11 cellular contexts compared by ENCODE assay signal in genomic region chr1:63730211-63730610, GRCh38. TPM values are rescaled to one million over a fixed set of nuclear protein-coding genes. Genes with fewer than 3 reads are reported as not detected.
DNase-seq lines count a peak whose midpoint lies in the region; ATAC-seq and TF ChIP-seq lines count a peak whose summit lies in the region.
"Had no signal": no experiment of that assay in that cellular context is flagged by ENCODE, and none has a peak within 500 bp of the region (broad histone marks: within the 10 kb centered on the region; RNA-seq: fewer than 3 reads in every experiment).

No MANE protein-coding gene starts in this region.

- H3K36me3 ChIP-seq in tibial artery (no peaks in the 10 kb centered on the region), Karpas-422 (ENCODE audit: insufficient read depth, low read length) (no peaks in the 10 kb centered on the region)

- H3K4me3 ChIP-seq in tibial artery (no peak overlapping the region), Karpas-422 (ENCODE audit: low read length) (no peak overlapping the region)
- H3K4me3 ChIP-seq: skin epidermis had no signal

- H2AFZ ChIP-seq in Karpas-422 (ENCODE audit: low read length), result no peak overlapping the region

- ATAC-seq in foreskin keratinocyte, result no peak

- no peaks in the 10 kb centered on the region for H4K20me1 ChIP-seq in Karpas-422 (ENCODE audit: insufficient read depth, low read depth, low read length)

- H3K27ac ChIP-seq in tibial artery (peak overlapping the region; percentile 20 to 35), Karpas-422 (ENCODE audit: low read length) (no peak overlapping the region), foreskin keratinocyte (no peak overlapping the region)

- H3K4me2 ChIP-seq in Karpas-422 (ENCODE audit: low read depth, low read length, poor library complexity, severe bottlenecking), result no peak overlapping the region

- intact Hi-C loops in tibial artery (cut with DNase I; ENCODE audit: low total_unique reads), result no loop called here

- peaks cover 0 to 19% (median 3%) of the 10 kb centered on the region in 4 donors for H3K4me1 ChIP-seq in tibial artery
- H3K4me1 ChIP-seq in Karpas-422 (ENCODE audit: low read length), result no peaks in the 10 kb centered on the region
- peaks cover 22% of the 10 kb centered on the region for H3K4me1 ChIP-seq in foreskin keratinocyte

- no peaks in the 10 kb centered on the region for H3K27me3 ChIP-seq in tibial artery
- no peaks in the 10 kb centered on the region for H3K27me3 ChIP-seq in Karpas-422 (ENCODE audit: low read length)
- no peaks in the 10 kb centered on the region for H3K27me3 ChIP-seq in foreskin keratinocyte

- H3K9ac ChIP-seq in Karpas-422 (ENCODE audit: low read length), result no peak overlapping the region

- DNase-seq in SKM-1 treated with dmso at 0.1 percent for 144 hours (lab: John Stamatoyannopoulos, UW; ENCODE audit: unreplicated experiment) (peak; percentile 19), SKM-1 (lab: John Stamatoyannopoulos, UW; ENCODE audit: unreplicated experiment) (no peak), NCI-H69 (lab: John Stamatoyannopoulos, UW) (peak; percentile 30), glomerular visceral epithelial cell (ENCODE audit: extremely low spot score) (peak; percentile 53), tibial artery (no peak), Karpas-422 (no peak), NCI-H146 treated with DMSO at 0.1 percent for 48 hours (lab: John Stamatoyannopoulos, UW; ENCODE audit: unreplicated experiment) (no peak), foreskin keratinocyte (no peak)
- DNase-seq: activated B cell treated with CpG ODN at 0.5 μM for 24 hours, NCI-H187 had no signal

- no peaks in the 10 kb centered on the region for H3K79me2 ChIP-seq in Karpas-422 (ENCODE audit: low read length)

- no peaks in the 10 kb centered on the region for H3K9me2 ChIP-seq in Karpas-422 (replicated peaks; ENCODE audit: insufficient read depth, low read length)

- H3K9me3 ChIP-seq in tibial artery, result no peaks in the 10 kb centered on the region
- H3K9me3 ChIP-seq in Karpas-422 (ENCODE audit: low read length), result no peaks in the 10 kb centered on the region

- TF ChIP-seq CTCF in tibial artery (IDR thresholded peaks at IDR 0.05) (no peak), foreskin keratinocyte (conservative IDR thresholded peaks at IDR 0.05) (no peak)

RNA-seq across cellular contexts. Expression of gene ROR1, which starts 43.6 kb away (rescaled TPM):
- not detected in 2 replicates for total RNA-seq in Karpas-422 (2014; rRNA removed; shearing (Covaris generic); ENCODE audit: low replicate concordance)
- 2.3 and 4.5 TPM in 2 replicates for total RNA-seq in foreskin keratinocyte
- 0.27 and 0.74 TPM in 2 replicates for polyA plus RNA-seq in foreskin keratinocyte

Comparison
In these comparisons a context has a peak if more than half of its experiments do, and no peak if none do; other contexts are left out.
1. DNase-seq: peak in SKM-1 treated with dmso at 0.1 percent for 144 hours (single experiment), NCI-H69 (single experiment) and glomerular visceral epithelial cell (single experiment); none in SKM-1 (single experiment), tibial artery (0 of 2), Karpas-422 (single experiment), NCI-H146 treated with DMSO at 0.1 percent for 48 hours (single experiment) and foreskin keratinocyte (0 of 2).
2. H3K27ac ChIP-seq: peak in tibial artery (2 of 2); none in Karpas-422 (single experiment) and foreskin keratinocyte (single experiment).